Comparison of ENCODE assay signal across 1 cellular context in genomic region chr16:69393898-69394849, GRCh38.
TF ChIP-seq lines count a peak whose summit lies in the region.

No MANE protein-coding gene starts in this region.

TF ChIP-seq in GM23338, 12 proteins besides CTCF, POLR2A, EP300 and RAD21 (continued from another document):
- no peak for TF ChIP-seq ZNF462 (CRISPR knock-in tag; IDR thresholded peaks at IDR 0.05)
- no peak for TF ChIP-seq ZNF114 (CRISPR knock-in tag; IDR thresholded peaks at IDR 0.05)
- no peak for TF ChIP-seq POLR2AphosphoS5 (IDR thresholded peaks at IDR 0.05; ENCODE audit: low read depth)
- no peak for TF ChIP-seq NANOG (IDR thresholded peaks at IDR 0.05; ENCODE audit: borderline replicate concordance)
